In the genomic region with DNA sequence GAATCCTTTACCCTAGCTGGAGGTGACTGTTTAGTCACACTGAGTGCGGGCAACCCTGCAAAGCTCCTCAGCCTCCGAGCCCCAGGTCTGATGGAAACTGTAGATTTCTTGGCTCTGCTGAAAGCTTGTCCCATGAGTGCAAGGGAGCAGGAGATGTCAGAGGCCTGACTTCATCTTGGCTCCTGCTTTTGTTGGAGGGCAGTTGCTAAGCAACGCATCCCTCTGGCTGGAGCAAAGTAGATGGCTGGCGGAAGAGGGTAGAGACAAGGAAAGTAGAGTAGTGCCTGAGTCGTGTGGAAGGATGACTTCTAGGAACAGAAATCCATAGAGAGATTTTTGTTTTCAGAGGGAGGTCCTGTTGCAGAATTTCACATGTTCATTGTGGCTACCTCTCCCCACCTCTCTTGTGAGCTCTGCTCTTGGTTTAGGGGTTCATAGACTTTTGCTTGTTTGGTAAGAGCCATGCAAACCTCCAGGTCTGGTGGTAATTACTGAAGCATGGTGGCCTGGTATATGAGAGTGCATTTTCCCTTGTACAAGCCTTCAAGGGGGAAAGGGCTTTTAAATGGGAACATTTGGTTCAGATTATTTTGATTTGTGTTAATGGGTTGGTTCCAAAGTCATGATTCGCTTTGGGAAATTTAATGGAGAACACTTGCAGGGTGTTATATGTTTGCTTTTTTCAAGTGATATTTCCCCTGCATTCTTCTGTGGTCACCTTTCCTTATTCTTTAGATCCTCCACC, we compare ENCODE assay signal across 12 cellular contexts.
DNase-seq lines count a peak whose midpoint lies in the region; ATAC-seq and TF ChIP-seq lines count a peak whose summit lies in the region.
"Had no signal": no experiment of that assay in that cellular context is flagged by ENCODE, and none has a peak within 500 bp of the region (broad histone marks: within the 10 kb centered on the region; RNA-seq: fewer than 3 reads in every experiment).

No MANE protein-coding gene starts in this region.

- POLR2A ChIA-PET in WTC11 (lab: Charles Lee) = no interaction called here

- H3K27ac Mint-ChIP-seq in WTC11 = no peak overlapping the region
- H3K27ac Mint-ChIP-seq in activated T-helper 2 cell treated with anti-CD3 and anti-CD28 coated beads, Interferon-gamma antibody, Interleukin-2, Interleukin-4, amounts not matched to agents 10 μg/mL and 5 μg/mL and 100 μg/mL, durations not matched to agents 14 hours and 24 hours and 36 hours = no peak overlapping the region
- H3K27ac Mint-ChIP-seq: activated CD8-positive, alpha-beta T cell treated with anti-CD3 and anti-CD28 coated beads, Interleukin-2, amount 10 ng/mL, durations not matched to agents 7 days and 5 days; activated naive CD8-positive, alpha-beta T cell treated with anti-CD3 and anti-CD28 coated beads for 36 hours; immature natural killer cell had no signal

- no peaks in the 10 kb centered on the region for H3K27me3 Mint-ChIP-seq in WTC11 (ENCODE audit: low read depth)
- no peaks in the 10 kb centered on the region for H3K27me3 Mint-ChIP-seq in activated T-helper 2 cell treated with anti-CD3 and anti-CD28 coated beads, Interferon-gamma antibody, Interleukin-2, Interleukin-4, amounts not matched to agents 10 μg/mL and 5 μg/mL and 100 μg/mL, durations not matched to agents 14 hours and 24 hours and 36 hours (ENCODE audit: low read depth)
- H3K27me3 Mint-ChIP-seq: activated naive CD8-positive, alpha-beta T cell treated with anti-CD3 and anti-CD28 coated beads for 36 hours had no signal

- H3K27me3 ChIP-seq in cardiac muscle cell = no peaks in the 10 kb centered on the region
- no peaks in the 10 kb centered on the region for H3K27me3 ChIP-seq in rectal smooth muscle tissue (ENCODE audit: control insufficient read depth, insufficient read depth, low read length)

- no peaks in the 10 kb centered on the region for H3K36me3 Mint-ChIP-seq in WTC11
- no peaks in the 10 kb centered on the region for H3K36me3 Mint-ChIP-seq in activated T-helper 2 cell treated with anti-CD3 and anti-CD28 coated beads, Interferon-gamma antibody, Interleukin-2, Interleukin-4, amounts not matched to agents 10 μg/mL and 5 μg/mL and 100 μg/mL, durations not matched to agents 14 hours and 24 hours and 36 hours (ENCODE audit: low read depth)

- H3K9me3 Mint-ChIP-seq in WTC11 = no peaks in the 10 kb centered on the region
- H3K9me3 Mint-ChIP-seq in activated T-helper 2 cell treated with anti-CD3 and anti-CD28 coated beads, Interferon-gamma antibody, Interleukin-2, Interleukin-4, amounts not matched to agents 10 μg/mL and 5 μg/mL and 100 μg/mL, durations not matched to agents 14 hours and 24 hours and 36 hours = no peaks in the 10 kb centered on the region
- H3K9me3 Mint-ChIP-seq: activated naive CD8-positive, alpha-beta T cell treated with anti-CD3 and anti-CD28 coated beads for 36 hours; immature natural killer cell had no signal

- peaks cover 33% of the 10 kb centered on the region for H3K4me1 Mint-ChIP-seq in WTC11
- H3K4me1 Mint-ChIP-seq in activated T-helper 2 cell treated with anti-CD3 and anti-CD28 coated beads, Interferon-gamma antibody, Interleukin-2, Interleukin-4, amounts not matched to agents 10 μg/mL and 5 μg/mL and 100 μg/mL, durations not matched to agents 14 hours and 24 hours and 36 hours (ENCODE audit: low read depth) = peaks cover 33% of the 10 kb centered on the region

- no peak overlapping the region for H3K4me3 ChIP-seq in cardiac muscle cell
- H3K4me3 ChIP-seq in rectal smooth muscle tissue (ENCODE audit: low read length) = no peak overlapping the region

- H3K4me1 ChIP-seq in cardiac muscle cell (ENCODE audit: low read depth) (peaks cover 31% of the 10 kb centered on the region), rectal smooth muscle tissue (ENCODE audit: control insufficient read depth, insufficient read depth, low read length) (peaks cover 30% of the 10 kb centered on the region)

- H3K4me3 Mint-ChIP-seq in WTC11 = no peak overlapping the region
- H3K4me3 Mint-ChIP-seq in activated T-helper 2 cell treated with anti-CD3 and anti-CD28 coated beads, Interferon-gamma antibody, Interleukin-2, Interleukin-4, amounts not matched to agents 10 μg/mL and 5 μg/mL and 100 μg/mL, durations not matched to agents 14 hours and 24 hours and 36 hours (ENCODE audit: low read depth) = no peak overlapping the region
- H3K4me3 Mint-ChIP-seq: activated CD8-positive, alpha-beta T cell treated with anti-CD3 and anti-CD28 coated beads, Interleukin-2, amount 10 ng/mL, durations not matched to agents 7 days and 5 days; activated naive CD8-positive, alpha-beta T cell treated with anti-CD3 and anti-CD28 coated beads for 36 hours; immature natural killer cell had no signal

- CTCF ChIA-PET in WTC11 (lab: Charles Lee) = interaction anchor here (0.8 to 1.5 kb wide), 3 partner anchors 71 to 128 kb away, joined by 3 to 5 read pairs (median 3); no protein-coding TSS in a partner anchor

- TF ChIP-seq CTCF in WTC11 (IDR thresholded peaks at IDR 0.05) (no peak), cardiac muscle cell (IDR thresholded peaks at IDR 0.05; ENCODE audit: low read depth, low read length) (no peak)

- DNase-seq in ELF-1 (ENCODE audit: low read depth, low spot score) (peak; percentile 49), WTC11 (ENCODE audit: low spot score) (peak; percentile 38), cardiac muscle cell (ENCODE audit: low read depth in 1 of 2, low spot score in 1 of 2) (peak; percentile 43 to 72)
- DNase-seq in activated CD4-positive, alpha-beta T cell treated with anti-CD3 and anti-CD28 coated beads for 4 hours = no peak
- DNase-seq in activated T-helper 2 cell treated with anti-CD3 and anti-CD28 coated beads, Interferon-gamma antibody, Interleukin-2, Interleukin-4, amounts not matched to agents 10 μg/mL and 5 μg/mL and 100 μg/mL, durations not matched to agents 14 hours and 24 hours and 36 hours (ENCODE audit: low spot score) = no peak
- DNase-seq: activated CD8-positive, alpha-beta T cell treated with anti-CD3 and anti-CD28 coated beads, Interleukin-2, amount 10 ng/mL, durations not matched to agents 7 days and 5 days; activated naive CD8-positive, alpha-beta T cell treated with anti-CD3 and anti-CD28 coated beads for 36 hours; immature natural killer cell; stimulated activated CD4-positive, alpha-beta T cell treated with anti-CD3 and anti-CD28 coated beads, Interleukin-4, amount 100 ng/mL, for 24 hours had no signal

- H3K36me3 ChIP-seq in cardiac muscle cell (no peaks in the 10 kb centered on the region), rectal smooth muscle tissue (ENCODE audit: control insufficient read depth, insufficient read depth, low read length) (no peaks in the 10 kb centered on the region)

- ATAC-seq in WTC11 (peak; percentile 80), HG03342 (IDR thresholded peaks at IDR 0.05; ENCODE audit: unreplicated experiment) (no peak), HG03108 (IDR thresholded peaks at IDR 0.05; ENCODE audit: unreplicated experiment) (no peak)
- ATAC-seq: activated CD8-positive, alpha-beta T cell treated with anti-CD3 and anti-CD28 coated beads, Interleukin-2, amount 10 ng/mL, durations not matched to agents 7 days and 5 days had no signal

- intact Hi-C loops in activated T-helper 2 cell treated with anti-CD3 and anti-CD28 coated beads, Interferon-gamma antibody, Interleukin-2, Interleukin-4, amounts not matched to agents 10 μg/mL and 5 μg/mL and 100 μg/mL, durations not matched to agents 14 hours and 24 hours and 36 hours (cut with micrococcal nuclease) = loop anchor here (2.0 kb wide), 1 partner anchor 15 kb away; no protein-coding TSS in a partner anchor

- H3K27ac ChIP-seq in cardiac muscle cell = no peak overlapping the region
- H3K27ac ChIP-seq in rectal smooth muscle tissue (ENCODE audit: low read depth, low read length) = peak overlapping the region; percentile 78

- no peak overlapping the region for H3K9ac ChIP-seq in rectal smooth muscle tissue (ENCODE audit: low read length)

- H3K9me3 ChIP-seq in cardiac muscle cell (ENCODE audit: low read depth) = no peaks in the 10 kb centered on the region

TF ChIP-seq in WTC11, 78 proteins besides CTCF, POLR2A, EP300 and RAD21 (continues in another document):
- TF ChIP-seq ZNF416 (CRISPR knock-in tag; IDR thresholded peaks at IDR 0.05) (no peak), ZNF138 (CRISPR knock-in tag; conservative IDR thresholded peaks at IDR 0.05) (no peak), ZNF671 (CRISPR knock-in tag; IDR thresholded peaks at IDR 0.05) (no peak), GTF2I (CRISPR knock-in tag; conservative IDR thresholded peaks at IDR 0.05) (no peak), JAZF1 (CRISPR knock-in tag; IDR thresholded peaks at IDR 0.05) (no peak), ETV6 (CRISPR knock-in tag; IDR thresholded peaks at IDR 0.05) (no peak)
- TF ChIP-seq, protein P1, sequence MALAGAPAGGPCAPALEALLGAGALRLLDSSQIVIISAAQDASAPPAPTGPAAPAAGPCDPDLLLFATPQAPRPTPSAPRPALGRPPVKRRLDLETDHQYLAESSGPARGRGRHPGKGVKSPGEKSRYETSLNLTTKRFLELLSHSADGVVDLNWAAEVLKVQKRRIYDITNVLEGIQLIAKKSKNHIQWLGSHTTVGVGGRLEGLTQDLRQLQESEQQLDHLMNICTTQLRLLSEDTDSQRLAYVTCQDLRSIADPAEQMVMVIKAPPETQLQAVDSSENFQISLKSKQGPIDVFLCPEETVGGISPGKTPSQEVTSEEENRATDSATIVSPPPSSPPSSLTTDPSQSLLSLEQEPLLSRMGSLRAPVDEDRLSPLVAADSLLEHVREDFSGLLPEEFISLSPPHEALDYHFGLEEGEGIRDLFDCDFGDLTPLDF (CRISPR knock-in tag; IDR thresholded peaks at IDR 0.05) = no peak
- TF ChIP-seq, protein P2, sequence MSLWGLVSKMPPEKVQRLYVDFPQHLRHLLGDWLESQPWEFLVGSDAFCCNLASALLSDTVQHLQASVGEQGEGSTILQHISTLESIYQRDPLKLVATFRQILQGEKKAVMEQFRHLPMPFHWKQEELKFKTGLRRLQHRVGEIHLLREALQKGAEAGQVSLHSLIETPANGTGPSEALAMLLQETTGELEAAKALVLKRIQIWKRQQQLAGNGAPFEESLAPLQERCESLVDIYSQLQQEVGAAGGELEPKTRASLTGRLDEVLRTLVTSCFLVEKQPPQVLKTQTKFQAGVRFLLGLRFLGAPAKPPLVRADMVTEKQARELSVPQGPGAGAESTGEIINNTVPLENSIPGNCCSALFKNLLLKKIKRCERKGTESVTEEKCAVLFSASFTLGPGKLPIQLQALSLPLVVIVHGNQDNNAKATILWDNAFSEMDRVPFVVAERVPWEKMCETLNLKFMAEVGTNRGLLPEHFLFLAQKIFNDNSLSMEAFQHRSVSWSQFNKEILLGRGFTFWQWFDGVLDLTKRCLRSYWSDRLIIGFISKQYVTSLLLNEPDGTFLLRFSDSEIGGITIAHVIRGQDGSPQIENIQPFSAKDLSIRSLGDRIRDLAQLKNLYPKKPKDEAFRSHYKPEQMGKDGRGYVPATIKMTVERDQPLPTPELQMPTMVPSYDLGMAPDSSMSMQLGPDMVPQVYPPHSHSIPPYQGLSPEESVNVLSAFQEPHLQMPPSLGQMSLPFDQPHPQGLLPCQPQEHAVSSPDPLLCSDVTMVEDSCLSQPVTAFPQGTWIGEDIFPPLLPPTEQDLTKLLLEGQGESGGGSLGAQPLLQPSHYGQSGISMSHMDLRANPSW (CRISPR knock-in tag; conservative IDR thresholded peaks at IDR 0.05; ENCODE audit: low read depth) = no peak

Comparison
In these comparisons a context has a peak if more than half of its experiments do, and no peak if none do; other contexts are left out.
1. DNase-seq: peak in ELF-1 (single experiment), WTC11 (single experiment) and cardiac muscle cell (2 of 2); none in activated CD4-positive, alpha-beta T cell treated with anti-CD3 and anti-CD28 coated beads for 4 hours (0 of 2) and activated T-helper 2 cell treated with anti-CD3 and anti-CD28 coated beads, Interferon-gamma antibody, Interleukin-2, Interleukin-4, amounts not matched to agents 10 μg/mL and 5 μg/mL and 100 μg/mL, durations not matched to agents 14 hours and 24 hours and 36 hours (single experiment).